Comparison of ENCODE assay signal across 15 cellular contexts in the genomic region with DNA sequence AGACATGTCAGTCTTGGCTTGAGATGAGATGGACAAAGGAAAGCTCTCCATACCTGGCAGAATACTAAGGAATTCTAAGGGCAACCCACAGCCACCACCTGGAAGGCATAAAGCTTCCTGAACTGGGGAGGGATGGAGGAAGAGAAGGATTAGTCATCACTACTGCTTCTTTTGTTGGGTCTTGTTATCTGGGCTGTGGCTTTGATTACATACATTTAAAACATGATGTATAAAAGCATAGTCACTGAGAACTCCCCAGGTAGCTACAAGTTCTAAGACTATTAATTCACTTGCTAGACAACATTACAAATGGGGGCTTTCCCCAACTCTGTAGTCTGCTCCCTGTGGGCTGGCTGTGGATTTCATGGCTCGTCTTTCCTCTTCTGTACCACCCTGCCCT. TPM values are rescaled to one million over a fixed set of nuclear protein-coding genes. Genes with fewer than 3 reads are reported as not detected.
DNase-seq lines count a peak whose midpoint lies in the region; ATAC-seq lines count a peak whose summit lies in the region.
"Had no signal": no experiment of that assay in that cellular context is flagged by ENCODE, and none has a peak within 500 bp of the region (broad histone marks: within the 10 kb centered on the region; RNA-seq: fewer than 3 reads in every experiment).

No MANE protein-coding gene starts in this region.

- ATAC-seq in HG03457 (IDR thresholded peaks at IDR 0.05; ENCODE audit: unreplicated experiment): no peak

- no peaks in the 10 kb centered on the region for H3K9me3 Mint-ChIP-seq in T-helper 2 cell treated with Interferon-gamma antibody and Interleukin-4, amounts not matched to agents 5 μg/mL and 100 μg/mL, for 36 hours
- no peaks in the 10 kb centered on the region for H3K9me3 Mint-ChIP-seq in activated naive CD8-positive, alpha-beta T cell treated with anti-CD3 and anti-CD28 coated beads for 36 hours

- H3K4me3 Mint-ChIP-seq in T-helper 2 cell treated with Interferon-gamma antibody and Interleukin-4, amounts not matched to agents 5 μg/mL and 100 μg/mL, for 36 hours: no peak overlapping the region
- no peak overlapping the region for H3K4me3 Mint-ChIP-seq in activated naive CD8-positive, alpha-beta T cell treated with anti-CD3 and anti-CD28 coated beads for 36 hours

- peaks cover 20% of the 10 kb centered on the region for H3K4me1 Mint-ChIP-seq in T-helper 2 cell treated with Interferon-gamma antibody and Interleukin-4, amounts not matched to agents 5 μg/mL and 100 μg/mL, for 36 hours (ENCODE audit: low read depth)
- peaks cover 30% of the 10 kb centered on the region for H3K4me1 Mint-ChIP-seq in activated naive CD8-positive, alpha-beta T cell treated with anti-CD3 and anti-CD28 coated beads for 36 hours

- H3K27ac Mint-ChIP-seq in T-helper 2 cell treated with Interferon-gamma antibody and Interleukin-4, amounts not matched to agents 5 μg/mL and 100 μg/mL, for 36 hours: peak overlapping the region; percentile 81
- H3K27ac Mint-ChIP-seq in activated naive CD8-positive, alpha-beta T cell treated with anti-CD3 and anti-CD28 coated beads for 36 hours: peak overlapping the region; percentile 76

- DNase-seq in T-helper 2 cell treated with Interferon-gamma antibody and Interleukin-4, amounts not matched to agents 5 μg/mL and 100 μg/mL, for 36 hours (ENCODE audit: low spot score): no peak
- DNase-seq in T-helper 2 cell (no peak), HT-29 (ENCODE audit: low spot score) (peak; percentile 20), glomerular visceral epithelial cell (ENCODE audit: extremely low spot score) (peak; percentile 7), Ammon's horn (ENCODE audit: low spot score) (no peak)
- no peak for DNase-seq in activated naive CD8-positive, alpha-beta T cell treated with anti-CD3 and anti-CD28 coated beads for 36 hours
- no peak for DNase-seq in stimulated activated CD8-positive, alpha-beta memory T cell treated with anti-CD3 and anti-CD28 coated beads, Interleukin-4, amount 100 ng/mL, for 48 hours
- DNase-seq: 8988T; Caco-2; central memory CD4-positive, alpha-beta T cell; esophagus squamous epithelium; HCEC 1CT; NCI-H2029 treated with DMSO at 0.1 percent for 48 hours; SHP77 treated with DMSO at 0.1 percent for 48 hours had no signal

- H3K27me3 Mint-ChIP-seq in T-helper 2 cell treated with Interferon-gamma antibody and Interleukin-4, amounts not matched to agents 5 μg/mL and 100 μg/mL, for 36 hours (ENCODE audit: low read depth): no peaks in the 10 kb centered on the region
- no peaks in the 10 kb centered on the region for H3K27me3 Mint-ChIP-seq in activated naive CD8-positive, alpha-beta T cell treated with anti-CD3 and anti-CD28 coated beads for 36 hours

- peaks cover 47% of the 10 kb centered on the region for H3K36me3 Mint-ChIP-seq in T-helper 2 cell treated with Interferon-gamma antibody and Interleukin-4, amounts not matched to agents 5 μg/mL and 100 μg/mL, for 36 hours (ENCODE audit: low read depth)
- peaks cover 24% of the 10 kb centered on the region for H3K36me3 Mint-ChIP-seq in activated naive CD8-positive, alpha-beta T cell treated with anti-CD3 and anti-CD28 coated beads for 36 hours

RNA-seq across cellular contexts. Expression of gene RBM33, which starts 58.2 kb away (rescaled TPM):
- 36.6 and 45.2 TPM in 2 replicates for total RNA-seq in HT-29 (2014; rRNA removed; shearing (Covaris generic))
- 10 to 100 TPM; 69.8 to 74.6 TPM for total RNA-seq in activated naive CD8-positive, alpha-beta T cell treated with anti-CD3 and anti-CD28 coated beads for 36 hours

Comparison
In these comparisons a context has a peak if more than half of its experiments do, and no peak if none do; other contexts are left out.
1. DNase-seq: peak in HT-29 (single experiment) and glomerular visceral epithelial cell (single experiment); none in T-helper 2 cell treated with Interferon-gamma antibody and Interleukin-4, amounts not matched to agents 5 μg/mL and 100 μg/mL, for 36 hours (single experiment), T-helper 2 cell (0 of 5), activated naive CD8-positive, alpha-beta T cell treated with anti-CD3 and anti-CD28 coated beads for 36 hours (single experiment), Ammon's horn (single experiment) and stimulated activated CD8-positive, alpha-beta memory T cell treated with anti-CD3 and anti-CD28 coated beads, Interleukin-4, amount 100 ng/mL, for 48 hours (single experiment).